34 cellular contexts compared by ENCODE assay signal in genomic region chr2:11220445-11220844, GRCh38.
"Had no signal": no experiment of that assay in that cellular context is flagged by ENCODE, and none has a peak within 500 bp of the region (broad histone marks: within the 10 kb centered on the region; RNA-seq: fewer than 3 reads in every experiment).

No MANE protein-coding gene starts in this region.

- H3K4me1 Mint-ChIP-seq: activated CD4-positive, alpha-beta T cell treated with anti-CD3 and anti-CD28 coated beads for 36 hours; activated CD4-positive, alpha-beta T cell treated with anti-CD3 and anti-CD28 coated beads, Interleukin-2, amount 10 ng/mL, durations not matched to agents 24 days and 14 days; activated CD8-positive, alpha-beta memory T cell treated with anti-CD3 and anti-CD28 coated beads, Interleukin-2, amount 10 ng/mL, durations not matched to agents 7 days and 5 days; brain had no signal

- H3K27me3 ChIP-seq: ascending aorta, breast epithelium, cardiac muscle cell, colonic mucosa, esophagus muscularis mucosa, foreskin keratinocyte, gastrocnemius medialis, heart left ventricle had no signal

- H3K4me3 Mint-ChIP-seq: activated CD4-positive, alpha-beta memory T cell treated with anti-CD3 and anti-CD28 coated beads for 36 hours; activated CD4-positive, alpha-beta T cell treated with anti-CD3 and anti-CD28 coated beads for 36 hours; activated CD4-positive, alpha-beta T cell treated with anti-CD3 and anti-CD28 coated beads, Interleukin-2, amount 10 ng/mL, durations not matched to agents 24 days and 14 days; activated CD8-positive, alpha-beta memory T cell treated with anti-CD3 and anti-CD28 coated beads, Interleukin-2, amount 10 ng/mL, durations not matched to agents 7 days and 5 days; activated CD8-positive, alpha-beta T cell treated with anti-CD3 and anti-CD28 coated beads, Interleukin-2, amount 10 ng/mL, durations not matched to agents 7 days and 5 days; activated naive CD8-positive, alpha-beta T cell treated with anti-CD3 and anti-CD28 coated beads, Interleukin-2, amount 10 ng/mL, durations not matched to agents 7 days and 5 days; activated T-helper 1 cell treated with anti-CD3 and anti-CD28 coated beads, Interleukin-12 subunit alpha, Interleukin-12 subunit beta, Interleukin-2, Interleukin-4 antibody, amounts not matched to agents 30 ng/mL and 10 ng/mL and 1 ng/mL, durations not matched to agents 14 hours and 24 hours and 36 hours; brain; T-helper 17 cell; T-helper 2 cell treated with Interferon-gamma antibody and Interleukin-4, amounts not matched to agents 5 μg/mL and 100 μg/mL, for 36 hours had no signal

- ATAC-seq: activated CD4-positive, alpha-beta T cell treated with anti-CD3 and anti-CD28 coated beads for 36 hours; activated CD8-positive, alpha-beta memory T cell treated with anti-CD3 and anti-CD28 coated beads, Interleukin-2, amount 10 ng/mL, durations not matched to agents 7 days and 5 days; activated CD8-positive, alpha-beta T cell treated with anti-CD3 and anti-CD28 coated beads, Interleukin-2, amount 10 ng/mL, durations not matched to agents 7 days and 5 days; activated naive CD4-positive, alpha-beta T cell treated with anti-CD3 and anti-CD28 coated beads, Interleukin-2, amount 50 U/mL, for 72 hours; foreskin keratinocyte; gastrocnemius medialis; heart left ventricle; T-helper 17 cell had no signal

- H3K36me3 ChIP-seq: breast epithelium, colonic mucosa had no signal

- H3K9me3 ChIP-seq: ascending aorta, breast epithelium, colonic mucosa, esophagus muscularis mucosa, gastrocnemius medialis, heart left ventricle had no signal

- H3K27me3 Mint-ChIP-seq: activated CD4-positive, alpha-beta memory T cell treated with anti-CD3 and anti-CD28 coated beads for 36 hours; activated CD4-positive, alpha-beta T cell treated with anti-CD3 and anti-CD28 coated beads for 36 hours; activated CD4-positive, alpha-beta T cell treated with anti-CD3 and anti-CD28 coated beads, Interleukin-2, amount 10 ng/mL, durations not matched to agents 24 days and 14 days; activated CD8-positive, alpha-beta memory T cell treated with anti-CD3 and anti-CD28 coated beads, Interleukin-2, amount 10 ng/mL, durations not matched to agents 7 days and 5 days; activated naive CD8-positive, alpha-beta T cell treated with anti-CD3 and anti-CD28 coated beads, Interleukin-2, amount 10 ng/mL, durations not matched to agents 7 days and 5 days; brain; T-helper 17 cell had no signal

- H3K4me1 ChIP-seq: ascending aorta, breast epithelium, colonic mucosa, esophagus muscularis mucosa, foreskin keratinocyte, gastrocnemius medialis had no signal

- DNase-seq: activated CD4-positive, alpha-beta memory T cell treated with anti-CD3 and anti-CD28 coated beads for 36 hours; activated CD4-positive, alpha-beta T cell treated with anti-CD3 and anti-CD28 coated beads for 36 hours; activated CD4-positive, alpha-beta T cell treated with anti-CD3 and anti-CD28 coated beads, Interleukin-2, amount 10 ng/mL, durations not matched to agents 24 days and 14 days; activated CD4-positive, CD25-positive, alpha-beta regulatory T cell; activated CD4-positive, CD25-positive, alpha-beta regulatory T cell treated with anti-CD3 and anti-CD28 coated beads, Interleukin-2, amount 50 U/mL, for 72 hours; activated CD8-positive, alpha-beta memory T cell treated with anti-CD3 and anti-CD28 coated beads, Interleukin-2, amount 10 ng/mL, durations not matched to agents 7 days and 5 days; activated CD8-positive, alpha-beta memory T cell treated with anti-CD3 and anti-CD28 coated beads, Interleukin-2, amount 50 U/mL, for 4 hours; activated CD8-positive, alpha-beta T cell treated with anti-CD3 and anti-CD28 coated beads, Interleukin-2, amount 10 ng/mL, durations not matched to agents 7 days and 5 days; activated effector memory CD4-positive, alpha-beta T cell treated with anti-CD3 and anti-CD28 coated beads, Interleukin-2, amount 50 U/mL, for 16 hours; activated naive CD8-positive, alpha-beta T cell treated with anti-CD3 and anti-CD28 coated beads, Interleukin-2, amount 10 ng/mL, durations not matched to agents 7 days and 5 days; activated T-cell treated with anti-CD3 and anti-CD28 coated beads, Interleukin-2, amount 50 U/mL, for 1 hour; activated T-cell treated with anti-CD3 and anti-CD28 coated beads, Interleukin-2, amount 50 U/mL, for 48 hours; central memory CD4-positive, alpha-beta T cell; cerebellar nuclear complex; colonic mucosa; effector CD8-positive, alpha-beta T cell; erythroblast; foreskin keratinocyte; gastrocnemius medialis; glutamatergic neuron; heart left ventricle; T-helper 1 cell; T-helper 17 cell; T1000; WERI-Rb-1 had no signal

- H3K27ac Mint-ChIP-seq: activated CD4-positive, alpha-beta memory T cell treated with anti-CD3 and anti-CD28 coated beads for 36 hours; activated CD4-positive, alpha-beta T cell treated with anti-CD3 and anti-CD28 coated beads for 36 hours; activated CD4-positive, alpha-beta T cell treated with anti-CD3 and anti-CD28 coated beads, Interleukin-2, amount 10 ng/mL, durations not matched to agents 24 days and 14 days; activated CD8-positive, alpha-beta memory T cell treated with anti-CD3 and anti-CD28 coated beads, Interleukin-2, amount 10 ng/mL, durations not matched to agents 7 days and 5 days; activated CD8-positive, alpha-beta T cell treated with anti-CD3 and anti-CD28 coated beads, Interleukin-2, amount 10 ng/mL, durations not matched to agents 7 days and 5 days; activated naive CD4-positive, alpha-beta T cell treated with anti-CD3 and anti-CD28 coated beads, Interleukin-2, amount 50 U/mL, for 72 hours; activated naive CD8-positive, alpha-beta T cell treated with anti-CD3 and anti-CD28 coated beads, Interleukin-2, amount 10 ng/mL, durations not matched to agents 7 days and 5 days; activated T-helper 1 cell treated with anti-CD3 and anti-CD28 coated beads, Interleukin-12 subunit alpha, Interleukin-12 subunit beta, Interleukin-2, Interleukin-4 antibody, amounts not matched to agents 30 ng/mL and 10 ng/mL and 1 ng/mL, durations not matched to agents 14 hours and 24 hours and 36 hours; activated T-helper 2 cell treated with anti-CD3 and anti-CD28 coated beads, Interferon-gamma antibody, Interleukin-2, Interleukin-4, amounts not matched to agents 10 μg/mL and 5 μg/mL and 100 μg/mL, durations not matched to agents 14 hours and 24 hours and 36 hours; brain; T-helper 17 cell; T-helper 2 cell treated with Interferon-gamma antibody and Interleukin-4, amounts not matched to agents 5 μg/mL and 100 μg/mL, for 36 hours had no signal

- H3K4me3 ChIP-seq: ascending aorta, breast epithelium, cardiac muscle cell, colonic mucosa, esophagus muscularis mucosa, gastrocnemius medialis, heart left ventricle had no signal

- H3K9me3 Mint-ChIP-seq: activated CD4-positive, alpha-beta memory T cell treated with anti-CD3 and anti-CD28 coated beads for 36 hours; activated CD4-positive, alpha-beta T cell treated with anti-CD3 and anti-CD28 coated beads, Interleukin-2, amount 10 ng/mL, durations not matched to agents 24 days and 14 days; activated naive CD4-positive, alpha-beta T cell treated with anti-CD3 and anti-CD28 coated beads, Interleukin-2, amount 50 U/mL, for 72 hours; activated T-helper 1 cell treated with anti-CD3 and anti-CD28 coated beads, Interleukin-12 subunit alpha, Interleukin-12 subunit beta, Interleukin-2, Interleukin-4 antibody, amounts not matched to agents 30 ng/mL and 10 ng/mL and 1 ng/mL, durations not matched to agents 14 hours and 24 hours and 36 hours; activated T-helper 2 cell treated with anti-CD3 and anti-CD28 coated beads, Interferon-gamma antibody, Interleukin-2, Interleukin-4, amounts not matched to agents 10 μg/mL and 5 μg/mL and 100 μg/mL, durations not matched to agents 14 hours and 24 hours and 36 hours; brain; T-helper 2 cell treated with Interferon-gamma antibody and Interleukin-4, amounts not matched to agents 5 μg/mL and 100 μg/mL, for 36 hours had no signal

- H3K27ac ChIP-seq: ascending aorta, breast epithelium, cardiac muscle cell, colonic mucosa, esophagus muscularis mucosa, foreskin keratinocyte, gastrocnemius medialis, heart left ventricle, WERI-Rb-1 had no signal
